In the genomic region with DNA sequence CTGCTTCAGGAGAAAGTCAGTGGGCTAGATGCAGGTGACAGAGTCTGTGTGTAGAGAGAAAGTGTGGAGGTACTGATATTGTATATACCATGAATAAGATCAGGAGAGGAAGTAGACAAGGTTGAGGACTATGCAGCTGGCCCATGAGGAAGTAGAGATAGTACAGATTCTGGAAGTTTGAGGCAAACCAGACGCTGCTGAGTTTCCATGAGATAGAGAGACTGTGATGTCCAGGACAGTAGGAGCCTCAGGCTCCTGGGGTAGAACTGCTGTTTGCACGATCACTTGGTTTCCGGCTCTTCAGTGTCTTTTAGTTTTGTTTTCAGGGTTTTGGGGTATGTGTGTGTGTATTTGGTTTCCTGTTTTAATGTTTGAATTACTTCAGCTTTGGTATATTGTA, we compare ENCODE assay signal across 8 cellular contexts. TPM values are rescaled to one million over a fixed set of nuclear protein-coding genes. Genes with fewer than 3 reads are reported as not detected.
A peak's percentile ranks its signal among the peaks of the same experiment; 100 is the strongest.
DNase-seq lines count a peak whose midpoint lies in the region; ATAC-seq, FAIRE-seq and TF ChIP-seq lines count a peak whose summit lies in the region.

No MANE protein-coding gene starts in this region.

- H3K4me1 Mint-ChIP-seq in CD14-positive monocyte: peaks cover 91% of the 10 kb centered on the region

- peak; percentile 79 for ATAC-seq in HG03135 (IDR thresholded peaks at IDR 0.05; ENCODE audit: unreplicated experiment)

- H3K27ac Mint-ChIP-seq in CD14-positive monocyte: peak overlapping the region; percentile 88 to 95 (median 91)

- peaks cover 10 to 28% of the 10 kb centered on the region in 2 donors for H3K36me3 Mint-ChIP-seq in CD14-positive monocyte

- FAIRE-seq in GM19239 (lab: Jason Lieb, UNC): peak; percentile 95

- peaks cover 0 to 2% (median 0%) of the 10 kb centered on the region in 7 donors for H3K9me3 Mint-ChIP-seq in CD14-positive monocyte

- H3K4me3 Mint-ChIP-seq in CD14-positive monocyte: peak overlapping the region; percentile 56 to 83

- intact Hi-C loops in CD14-positive monocyte (cut with micrococcal nuclease): loop anchor here in 1 of 2 donors (5.0 to 10.0 kb wide), 3 partner anchors 68 to 260 kb away; no protein-coding TSS in a partner anchor

- DNase-seq in CD14-positive monocyte (ENCODE audit: low spot score) (no peak), GM19239 (ENCODE audit: insufficient read length, low spot score) (peak; percentile 39), UCSD-AML1 (lab: John Stamatoyannopoulos, UW; ENCODE audit: unreplicated experiment) (peak; percentile 33), mucosa of gallbladder (ENCODE audit: low spot score) (peak; percentile 23), NCI-H2171 (lab: John Stamatoyannopoulos, UW) (no peak), AG20443 (ENCODE audit: low spot score) (no peak)
- DNase-seq in stimulated activated CD4-positive, alpha-beta T cell treated with anti-CD3 and anti-CD28 coated beads, Interleukin-1b, Interleukin-23, amount 100 ng/mL, for 48 hours: no peak

- no peak for TF ChIP-seq CTCF in CD14-positive monocyte (IDR thresholded peaks at IDR 0.05)

- peaks cover 0 to 2% (median 1%) of the 10 kb centered on the region in 3 donors for H3K27me3 Mint-ChIP-seq in CD14-positive monocyte (ENCODE audit: low read depth in 3 of 3)

RNA-seq across cellular contexts. Expression of a gene that starts 13.6 kb away (rescaled TPM):
- polyA plus RNA-seq in CD14-positive monocyte: 100 to 1,000 TPM in 1 of 2 donors, 10 to 100 TPM in 1; 92.9 to 107 TPM
- total RNA-seq in mucosa of gallbladder: 9.9 TPM

Comparison
In these comparisons a context has a peak if more than half of its experiments do, and no peak if none do; other contexts are left out.
1. DNase-seq: peak in GM19239 (single experiment), UCSD-AML1 (single experiment) and mucosa of gallbladder (single experiment); none in CD14-positive monocyte (single experiment), NCI-H2171 (single experiment), AG20443 (single experiment) and stimulated activated CD4-positive, alpha-beta T cell treated with anti-CD3 and anti-CD28 coated beads, Interleukin-1b, Interleukin-23, amount 100 ng/mL, for 48 hours (single experiment).